Comparison of ENCODE assay signal across 8 cellular contexts in the genomic region with DNA sequence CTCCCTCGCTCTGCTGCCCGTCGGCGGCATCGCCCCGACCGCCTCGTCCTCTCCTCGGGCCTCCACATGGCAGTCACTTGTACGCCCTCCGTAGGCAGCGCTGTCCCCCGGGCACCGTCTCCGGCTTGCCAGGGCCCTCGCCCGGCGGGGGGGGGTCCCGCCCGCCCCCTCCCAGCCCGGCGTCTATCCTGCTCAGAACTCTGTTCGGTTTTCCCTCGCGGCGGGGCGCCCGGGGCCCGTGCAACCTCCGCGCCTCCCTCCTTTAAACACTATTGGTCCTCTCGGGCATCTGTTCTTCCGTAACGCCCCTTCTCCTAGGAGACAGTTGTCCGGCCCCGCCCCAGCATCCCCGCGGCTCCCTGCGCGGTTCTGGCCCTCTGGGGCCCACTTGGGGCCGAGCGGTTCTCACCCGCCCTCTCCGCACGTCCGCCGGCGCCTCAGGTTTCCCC. TPM values are rescaled to one million over a fixed set of nuclear protein-coding genes. Genes with fewer than 3 reads are reported as not detected.
DNase-seq lines count a peak whose midpoint lies in the region; ATAC-seq and TF ChIP-seq lines count a peak whose summit lies in the region.

No MANE protein-coding gene starts in this region.

- TF ChIP-seq CTCF in CD4-positive, alpha-beta T cell (IDR thresholded peaks at IDR 0.05) = no peak
- TF ChIP-seq CTCF in HL-60 (IDR thresholded peaks at IDR 0.05; ENCODE audit: insufficient read depth, low read length) = no peak

- H3K27me3 Mint-ChIP-seq in CD4-positive, alpha-beta T cell = no peaks in the 10 kb centered on the region

- H3K27me3 ChIP-seq in CD4-positive, alpha-beta T cell (ENCODE audit: control insufficient read depth, insufficient read depth, low read length) = no peaks in the 10 kb centered on the region
- no peaks in the 10 kb centered on the region for H3K27me3 ChIP-seq in HL-60 (ENCODE audit: insufficient read depth, poor library complexity, severe bottlenecking)

- peaks cover 11% of the 10 kb centered on the region for H3K4me1 Mint-ChIP-seq in CD4-positive, alpha-beta T cell (ENCODE audit: low read depth)

- POLR2A ChIA-PET in CD4-positive, alpha-beta T cell (lab: Charles Lee) = no interaction called here

- intact Hi-C loops in CD4-positive, alpha-beta T cell (cut with DNase I, micrococcal nuclease) = loop anchor here (1.0 to 10.0 kb wide), 6 partner anchors 48 to 328 kb away; a partner anchor contains a TSS

- ATAC-seq in CD4-positive, alpha-beta T cell (ENCODE audit: poor library complexity) = peak; percentile 37
- ATAC-seq in GM19455 (IDR thresholded peaks at IDR 0.05; ENCODE audit: unreplicated experiment) = peak; percentile 67

- H3K4me3 Mint-ChIP-seq in CD4-positive, alpha-beta T cell = peak overlapping the region; percentile 91

- H3K27ac ChIP-seq in CD4-positive, alpha-beta T cell (ENCODE audit: low read depth, low read length) = peak overlapping the region; percentile 86
- H3K27ac ChIP-seq in HL-60 (replicated peaks) = peak overlapping the region; percentile 85

- CTCF ChIA-PET in CD4-positive, alpha-beta T cell (lab: Charles Lee) = no interaction called here

- DNase-seq in CD4-positive, alpha-beta T cell = peak; percentile 37 to 68 (median 51)
- DNase-seq in HL-60 (ENCODE audit: low read depth in 1 of 2, low spot score in 1 of 2) (peak; percentile 42 to 74), NOMO-1 treated with dmso at 0.1 percent for 144 hours (lab: John Stamatoyannopoulos, UW; ENCODE audit: unreplicated experiment) (peak; percentile 41), epidermal melanocyte (ENCODE audit: insufficient read length, low spot score) (peak; percentile 85), mucosa of gallbladder (ENCODE audit: low spot score) (peak; percentile 62)
- DNase-seq in activated CD8-positive, alpha-beta memory T cell treated with anti-CD3 and anti-CD28 coated beads, Interleukin-2, amount 50 U/mL, for 24 hours (ENCODE audit: extremely low read depth) = peak; percentile 20
- DNase-seq in stimulated activated CD8-positive, alpha-beta memory T cell treated with anti-CD3 and anti-CD28 coated beads, Interleukin-2, amount 100 ng/mL, for 48 hours (ENCODE audit: low read depth in 2 of 2) = peak; percentile 58 to 64

- H3K9me3 ChIP-seq in CD4-positive, alpha-beta T cell (ENCODE audit: control insufficient read depth, low read length) = no peaks in the 10 kb centered on the region

- H3K27ac Mint-ChIP-seq in CD4-positive, alpha-beta T cell = peak overlapping the region; percentile 89

- peaks cover 25% of the 10 kb centered on the region for H3K36me3 Mint-ChIP-seq in CD4-positive, alpha-beta T cell (ENCODE audit: low read depth)

- peak overlapping the region; percentile 87 for H3K4me3 ChIP-seq in HL-60 (replicated peaks; ENCODE audit: insufficient read depth, low read length)

- no peaks in the 10 kb centered on the region for H3K9me3 Mint-ChIP-seq in CD4-positive, alpha-beta T cell

RNA-seq across cellular contexts. Expression of a gene that starts 0.8 kb away (rescaled TPM):
- total RNA-seq in CD4-positive, alpha-beta T cell = 10 to 100 TPM; 18.3 to 21.3 TPM
- 26.4 TPM for total RNA-seq in mucosa of gallbladder

RNA-seq across cellular contexts. Expression of a gene that starts 36.0 kb away (rescaled TPM):
- total RNA-seq in CD4-positive, alpha-beta T cell = under 1 TPM; 0.30 to 0.31 TPM
- total RNA-seq in mucosa of gallbladder = 23.7 TPM

RNA-seq across cellular contexts. Expression of a gene that starts 47.9 kb away (rescaled TPM):
- total RNA-seq in CD4-positive, alpha-beta T cell = 1 to 10 TPM; 8.0 to 8.4 TPM
- 22.8 TPM for total RNA-seq in mucosa of gallbladder

Comparison
In these comparisons a context has a peak if more than half of its experiments do, and no peak if none do; other contexts are left out.
1. Peak in every context shown above with its lines: DNase-seq, ATAC-seq, H3K4me3 ChIP-seq and H3K27ac ChIP-seq.
2. DNase-seq: peak in every context shown above with its lines; median percentile 85 in epidermal melanocyte; 62 in mucosa of gallbladder; 61 in stimulated activated CD8-positive, alpha-beta memory T cell treated with anti-CD3 and anti-CD28 coated beads, Interleukin-2, amount 100 ng/mL, for 48 hours; 58 in HL-60; 51 in CD4-positive, alpha-beta T cell; 41 in NOMO-1 treated with dmso at 0.1 percent for 144 hours; 20 in activated CD8-positive, alpha-beta memory T cell treated with anti-CD3 and anti-CD28 coated beads, Interleukin-2, amount 50 U/mL, for 24 hours.
3. RNA of a gene that starts 36.0 kb away (total RNA-seq): 23.7 TPM in mucosa of gallbladder (single experiment); 0.30 to 0.31 TPM in CD4-positive, alpha-beta T cell; every median in the first group is over 10 times any median in the second.